In genomic region chrX:49209434-49210251, GRCh38 we compare ENCODE assay signal across 1 cellular context.
TF ChIP-seq lines count a peak whose summit lies in the region.

No MANE protein-coding gene starts in this region.

TF ChIP-seq in GM23338, 12 proteins besides CTCF, POLR2A, EP300 and RAD21 (continued from another document):
- TF ChIP-seq ZNF462 (CRISPR knock-in tag; IDR thresholded peaks at IDR 0.05): no peak
- TF ChIP-seq ETS1 (IDR thresholded peaks at IDR 0.05): no peak
- TF ChIP-seq CREB1 (CRISPR knock-in tag; IDR thresholded peaks at IDR 0.05; ENCODE audit: low read depth): no peak
- no peak for TF ChIP-seq STAT1 (IDR thresholded peaks at IDR 0.05; ENCODE audit: unreplicated experiment)
- no peak for TF ChIP-seq POLR2AphosphoS5 (IDR thresholded peaks at IDR 0.05; ENCODE audit: low read depth)
- TF ChIP-seq JUNB (IDR thresholded peaks at IDR 0.05; ENCODE audit: unreplicated experiment): no peak
- TF ChIP-seq EZH2 (IDR thresholded peaks at IDR 0.05; ENCODE audit: low read depth, unreplicated experiment): no peak
